Comparison of ENCODE assay signal across 8 cellular contexts in the genomic region with DNA sequence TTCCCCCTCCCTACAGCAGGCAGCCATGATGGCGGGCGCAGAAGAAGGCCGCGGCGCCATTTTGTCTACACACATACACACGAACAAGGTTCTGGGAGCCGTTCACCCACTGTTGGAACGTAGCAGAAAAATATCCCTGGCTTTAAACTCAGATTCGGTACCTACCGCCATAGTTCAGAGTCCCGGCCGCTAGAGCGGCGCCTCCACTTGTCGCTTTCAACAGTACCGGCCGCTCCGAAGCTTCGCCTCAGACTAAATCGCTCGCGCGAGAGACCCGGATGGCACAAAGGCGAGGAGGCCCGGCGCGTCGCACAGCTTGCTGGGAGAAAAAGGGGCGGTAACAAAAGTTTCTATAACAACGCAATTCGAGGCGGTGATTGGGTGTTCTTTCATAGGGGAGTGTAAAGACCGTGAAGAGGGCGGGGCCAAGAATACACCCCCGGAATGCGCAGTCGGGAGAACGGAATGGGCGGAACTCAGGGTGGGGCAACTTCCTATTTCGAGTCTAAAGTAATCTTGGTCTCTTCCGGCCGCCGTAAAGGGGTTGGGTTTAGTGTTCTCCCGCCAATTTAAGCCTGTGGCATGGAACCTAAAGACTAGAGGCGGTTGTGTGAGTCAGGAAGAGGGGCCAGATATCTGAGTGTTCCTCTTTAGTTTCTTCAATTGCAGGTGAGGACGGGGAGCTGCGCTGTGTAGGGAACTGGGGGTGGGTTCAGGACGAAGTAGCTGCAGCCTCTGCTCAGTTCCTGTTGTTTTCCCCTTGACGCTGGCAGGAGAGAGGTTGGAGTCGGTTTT. TPM values are rescaled to one million over a fixed set of nuclear protein-coding genes. Genes with fewer than 3 reads are reported as not detected.
A peak's percentile ranks its signal among the peaks of the same experiment; 100 is the strongest.
DNase-seq lines count a peak whose midpoint lies in the region; ATAC-seq and TF ChIP-seq lines count a peak whose summit lies in the region.

A gene with protein sequence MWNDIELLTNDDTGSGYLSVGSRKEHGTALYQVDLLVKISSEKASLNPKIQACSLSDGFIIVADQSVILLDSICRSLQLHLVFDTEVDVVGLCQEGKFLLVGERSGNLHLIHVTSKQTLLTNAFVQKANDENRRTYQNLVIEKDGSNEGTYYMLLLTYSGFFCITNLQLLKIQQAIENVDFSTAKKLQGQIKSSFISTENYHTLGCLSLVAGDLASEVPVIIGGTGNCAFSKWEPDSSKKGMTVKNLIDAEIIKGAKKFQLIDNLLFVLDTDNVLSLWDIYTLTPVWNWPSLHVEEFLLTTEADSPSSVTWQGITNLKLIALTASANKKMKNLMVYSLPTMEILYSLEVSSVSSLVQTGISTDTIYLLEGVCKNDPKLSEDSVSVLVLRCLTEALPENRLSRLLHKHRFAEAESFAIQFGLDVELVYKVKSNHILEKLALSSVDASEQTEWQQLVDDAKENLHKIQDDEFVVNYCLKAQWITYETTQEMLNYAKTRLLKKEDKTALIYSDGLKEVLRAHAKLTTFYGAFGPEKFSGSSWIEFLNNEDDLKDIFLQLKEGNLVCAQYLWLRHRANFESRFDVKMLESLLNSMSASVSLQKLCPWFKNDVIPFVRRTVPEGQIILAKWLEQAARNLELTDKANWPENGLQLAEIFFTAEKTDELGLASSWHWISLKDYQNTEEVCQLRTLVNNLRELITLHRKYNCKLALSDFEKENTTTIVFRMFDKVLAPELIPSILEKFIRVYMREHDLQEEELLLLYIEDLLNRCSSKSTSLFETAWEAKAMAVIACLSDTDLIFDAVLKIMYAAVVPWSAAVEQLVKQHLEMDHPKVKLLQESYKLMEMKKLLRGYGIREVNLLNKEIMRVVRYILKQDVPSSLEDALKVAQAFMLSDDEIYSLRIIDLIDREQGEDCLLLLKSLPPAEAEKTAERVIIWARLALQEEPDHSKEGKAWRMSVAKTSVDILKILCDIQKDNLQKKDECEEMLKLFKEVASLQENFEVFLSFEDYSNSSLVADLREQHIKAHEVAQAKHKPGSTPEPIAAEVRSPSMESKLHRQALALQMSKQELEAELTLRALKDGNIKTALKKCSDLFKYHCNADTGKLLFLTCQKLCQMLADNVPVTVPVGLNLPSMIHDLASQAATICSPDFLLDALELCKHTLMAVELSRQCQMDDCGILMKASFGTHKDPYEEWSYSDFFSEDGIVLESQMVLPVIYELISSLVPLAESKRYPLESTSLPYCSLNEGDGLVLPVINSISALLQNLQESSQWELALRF (N-terminal part only) (plus strand): TSS at position 567 of the 795 bp plus-strand sequence. CDS start 2,815 bp downstream, outside the sequence.
A gene with protein sequence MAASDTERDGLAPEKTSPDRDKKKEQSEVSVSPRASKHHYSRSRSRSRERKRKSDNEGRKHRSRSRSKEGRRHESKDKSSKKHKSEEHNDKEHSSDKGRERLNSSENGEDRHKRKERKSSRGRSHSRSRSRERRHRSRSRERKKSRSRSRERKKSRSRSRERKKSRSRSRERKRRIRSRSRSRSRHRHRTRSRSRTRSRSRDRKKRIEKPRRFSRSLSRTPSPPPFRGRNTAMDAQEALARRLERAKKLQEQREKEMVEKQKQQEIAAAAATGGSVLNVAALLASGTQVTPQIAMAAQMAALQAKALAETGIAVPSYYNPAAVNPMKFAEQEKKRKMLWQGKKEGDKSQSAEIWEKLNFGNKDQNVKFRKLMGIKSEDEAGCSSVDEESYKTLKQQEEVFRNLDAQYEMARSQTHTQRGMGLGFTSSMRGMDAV (minus strand): TSS at position 254 of the 795 bp plus-strand sequence. CDS start 83 bp downstream, at position 171.

- peak within 1 kb of the TSS; percentile 89 to 96 for H3K4me3 ChIP-seq in ascending aorta
- H3K4me3 ChIP-seq in right cardiac atrium (ENCODE audit: low read length) = peak within 1 kb of the TSS; percentile 100
- peak within 1 kb of the TSS; percentile 75 to 83 for H3K4me3 ChIP-seq in uterus

- H3K27ac ChIP-seq in ascending aorta (peak within 1 kb of the TSS; percentile 99), right cardiac atrium (ENCODE audit: low read length) (peak within 1 kb of the TSS; percentile 97), uterus (peak within 1 kb of the TSS; percentile 94 to 98)

- peaks cover 14 to 27% of the 10 kb centered on the region in 2 donors for H3K4me1 ChIP-seq in ascending aorta
- peaks cover 5% of the 10 kb centered on the region for H3K4me1 ChIP-seq in right cardiac atrium (ENCODE audit: control insufficient read depth, insufficient read depth, low read length)
- H3K4me1 ChIP-seq in uterus = peaks cover 0 to 16% of the 10 kb centered on the region in 2 donors

- under 1% methylated on average over 51 of the region's 51 CpGs for WGBS in right cardiac atrium

- no peak for TF ChIP-seq CTCF in ascending aorta (IDR thresholded peaks at IDR 0.05)
- TF ChIP-seq CTCF in uterus (IDR thresholded peaks at IDR 0.05) = peak in 1 of 4 experiments; percentile 18

- no peaks in the 10 kb centered on the region for H3K27me3 ChIP-seq in ascending aorta
- no peaks in the 10 kb centered on the region for H3K27me3 ChIP-seq in right cardiac atrium (ENCODE audit: control insufficient read depth, insufficient read depth)
- no peaks in the 10 kb centered on the region for H3K27me3 ChIP-seq in uterus

- H3K36me3 ChIP-seq in ascending aorta (peaks cover 13% of the 10 kb centered on the region in 2 donors), uterus (no peaks in the 10 kb centered on the region)

- peak; percentile 91 for ATAC-seq in GM18502 (IDR thresholded peaks at IDR 0.05; ENCODE audit: poor library complexity, unreplicated experiment)
- peak; percentile 92 for ATAC-seq in HG02943 (IDR thresholded peaks at IDR 0.05; ENCODE audit: low read depth, unreplicated experiment)
- peak; percentile 99 for ATAC-seq in right cardiac atrium

- intact Hi-C loops in T-helper 2 cell treated with Interferon-gamma antibody and Interleukin-4, amounts not matched to agents 100 ng/mL and 5 ng/mL, for 36 hours (cut with micrococcal nuclease) = loop anchor here (1.0 to 10.0 kb wide), 6 partner anchors 26 to 705 kb away; a partner anchor contains a TSS
- intact Hi-C loops in ascending aorta (cut with DNase I) (loop anchor here (1.0 to 2.0 kb wide), 5 partner anchors 27 to 706 kb away; a partner anchor contains a TSS), right cardiac atrium (cut with DNase I) (no loop called here), uterus (cut with DNase I; ENCODE audit: low total_unique reads) (no loop called here)

- DNase-seq in NCI-H187 treated with DMSO at 0.1 percent for 48 hours (lab: John Stamatoyannopoulos, UW) (peak; percentile 100), ascending aorta (ENCODE audit: low spot score in 2 of 2) (peak; percentile 97 to 100), right cardiac atrium (peak; percentile 97 to 98 (median 98)), pulmonary artery endothelial cell (ENCODE audit: low read depth, low spot score) (peak; percentile 98), uterus (peak; percentile 98 to 99)

- H3K9me3 ChIP-seq in ascending aorta (no peaks in the 10 kb centered on the region), right cardiac atrium (ENCODE audit: control insufficient read depth, low read length) (no peaks in the 10 kb centered on the region), uterus (no peaks in the 10 kb centered on the region)

- peak; percentile 86 to 94 for TF ChIP-seq POLR2A in uterus (IDR thresholded peaks at IDR 0.05)

RNA-seq across cellular contexts. Expression of the first gene that starts in this region (rescaled TPM):
- total RNA-seq in T-helper 2 cell treated with Interferon-gamma antibody and Interleukin-4, amounts not matched to agents 100 ng/mL and 5 ng/mL, for 36 hours = 129 and 135 TPM in 2 replicates
- total RNA-seq in ascending aorta (10.5 TPM), right cardiac atrium (1 to 10 TPM; 2.7 to 4.7 (median 4.2) TPM), pulmonary artery endothelial cell (25.7 and 42.4 TPM in 2 replicates), uterus (10 to 100 TPM in 3 of 4 donors, 1 to 10 TPM in 1; 7.4 to 61.5 (median 13.9) TPM)
- polyA plus RNA-seq in right cardiac atrium = 2.7 TPM

RNA-seq across cellular contexts. Expression of the second gene that starts in this region (rescaled TPM):
- 89.3 and 93.6 TPM in 2 replicates for total RNA-seq in T-helper 2 cell treated with Interferon-gamma antibody and Interleukin-4, amounts not matched to agents 100 ng/mL and 5 ng/mL, for 36 hours
- total RNA-seq in ascending aorta (44.8 TPM), right cardiac atrium (10 to 100 TPM; 40.2 to 49.6 (median 44.1) TPM), pulmonary artery endothelial cell (32.6 and 48.1 TPM in 2 replicates), uterus (10 to 100 TPM; 51.2 to 83.2 (median 79.4) TPM)
- polyA plus RNA-seq in right cardiac atrium = 47.5 TPM

Comparison
In these comparisons a context has a peak if more than half of its experiments do, and no peak if none do; other contexts are left out.
1. Peak in every context shown above with its lines: DNase-seq, ATAC-seq, H3K4me3 ChIP-seq and H3K27ac ChIP-seq.
2. intact Hi-C loops: an anchor here in T-helper 2 cell treated with Interferon-gamma antibody and Interleukin-4, amounts not matched to agents 100 ng/mL and 5 ng/mL, for 36 hours (1.0 to 10.0 kb wide) and ascending aorta (1.0 to 2.0 kb wide); none called in right cardiac atrium and uterus.